ENCODE assay signal across 2 cellular contexts in genomic region chr14:39181693-39182047, GRCh38.
TF ChIP-seq lines count a peak whose summit lies in the region.

No MANE protein-coding gene starts in this region.

TF ChIP-seq in HepG2, 621 proteins besides CTCF, POLR2A, EP300 and RAD21 (continues in another document):
- no peak for TF ChIP-seq ZNF564 (CRISPR knock-in tag; IDR thresholded peaks at IDR 0.05)
- TF ChIP-seq MTA3 (CRISPR knock-in tag; IDR thresholded peaks at IDR 0.05) = no peak
- 0 out of 2 replicates have a peak, but pooled peaks have one; percentile 1 for TF ChIP-seq ZBTB40 (IDR thresholded peaks at IDR 0.05)
- TF ChIP-seq ZBTB40 (CRISPR knock-in tag; IDR thresholded peaks at IDR 0.05) = no peak
- TF ChIP-seq CEBPB (IDR thresholded peaks at IDR 0.05; ENCODE audit: borderline replicate concordance, low read depth, low read length) = no peak

TF ChIP-seq in GM12878, 131 proteins besides CTCF, POLR2A, EP300 and RAD21:
- peak; percentile 0 for TF ChIP-seq E4F1 (IDR thresholded peaks at IDR 0.05; ENCODE audit: borderline replicate concordance, partially characterized antibody)
- TF ChIP-seq SUPT20H (IDR thresholded peaks at IDR 0.05; ENCODE audit: borderline replicate concordance, control insufficient read depth, low read depth, low read length) = no peak
